Comparison of ENCODE assay signal across 9 cellular contexts in genomic region chr1:155017946-155018316, GRCh38. TPM values are rescaled to one million over a fixed set of nuclear protein-coding genes. Genes with fewer than 3 reads are reported as not detected.
DNase-seq lines count a peak whose midpoint lies in the region; ATAC-seq and TF ChIP-seq lines count a peak whose summit lies in the region.
"Had no signal": no experiment of that assay in that cellular context is flagged by ENCODE, and none has a peak within 500 bp of the region (broad histone marks: within the 10 kb centered on the region; RNA-seq: fewer than 3 reads in every experiment).

No MANE protein-coding gene starts in this region.

- peak; percentile 24 for DNase-seq in stimulated activated CD4-positive, alpha-beta T cell treated with anti-CD3 and anti-CD28 coated beads, Interleukin-15, amount 100 ng/mL, for 24 hours
- no peak for DNase-seq in stimulated activated CD4-positive, alpha-beta T cell treated with anti-CD3 and anti-CD28 coated beads, Interleukin-4, amount 100 ng/mL, for 4 hours
- DNase-seq in adrenal gland (peak in 5 of 7 donors; percentile 27 to 68 (median 44)), medulla oblongata (ENCODE audit: extremely low spot score) (peak; percentile 4), hippocampal formation (lab: John Stamatoyannopoulos, UW) (no peak), germinal center (ENCODE audit: low spot score) (no peak), GM03348 (ENCODE audit: low spot score) (no peak)

- TF ChIP-seq POLR2A in adrenal gland (IDR thresholded peaks at IDR 0.05), result no peak

- peak overlapping the region in 3 of 5 donors; percentile 53 to 76 (median 70) for H3K27ac ChIP-seq in adrenal gland

- H3K9me3 ChIP-seq in adrenal gland (replicated peaks in 1 of 3), result no peaks in the 10 kb centered on the region

- WGBS in adrenal gland, 4 donors, result 15 to 50% (median 42%) methylated on average over 3 to 6 of the region's 6 CpGs

- ATAC-seq in GM21737 (IDR thresholded peaks at IDR 0.05; ENCODE audit: unreplicated experiment), result no peak

- H3K27me3 ChIP-seq in adrenal gland, result no peaks in the 10 kb centered on the region

- peaks cover 22 to 36% of the 10 kb centered on the region in 2 donors for H3K4me1 ChIP-seq in adrenal gland (replicated peaks in 1 of 2)

- intact Hi-C loops in adrenal gland (cut with DNase I), result no loop called here

- H3K36me3 ChIP-seq in adrenal gland (replicated peaks in 1 of 2), result peaks cover 0 to 24% of the 10 kb centered on the region in 2 donors

- H3K4me3 ChIP-seq in adrenal gland, result peak overlapping the region in 1 of 4 donors; percentile 25

- TF ChIP-seq CTCF in adrenal gland (IDR thresholded peaks at IDR 0.05), result no peak

RNA-seq across cellular contexts. Expression of gene ZBTB7B, which starts 15.3 kb away (rescaled TPM):
- 100 to 1,000 TPM in 1 of 8 donors, 10 to 100 TPM in 7; 60.1 to 126 (median 83.5) TPM for total RNA-seq in adrenal gland
- 10 to 100 TPM; 22.4 to 97.3 (median 27.9) TPM for polyA plus RNA-seq in adrenal gland

RNA-seq across cellular contexts. Expression of gene DCST2, which starts 15.7 kb away (rescaled TPM):
- 1 to 10 TPM in 3 of 8 donors, under 1 TPM in 3, not detected in 2; 0.14 to 2.4 (median 1.1) TPM for total RNA-seq in adrenal gland
- 10 to 100 TPM in 1 of 3 donors, 1 to 10 TPM in 1, under 1 TPM in 1; 0.24 to 15.2 (median 8.5) TPM for polyA plus RNA-seq in adrenal gland
- total RNA-seq: RPMI7951 had no signal

RNA-seq across cellular contexts. Expression of gene DCST1, which starts 15.7 kb away (rescaled TPM):
- not detected for total RNA-seq in adrenal gland
- polyA plus RNA-seq in adrenal gland, result not detected
- total RNA-seq: RPMI7951 had no signal

RNA-seq across cellular contexts. Expression of gene LENEP, which starts 24.5 kb away (rescaled TPM):
- total RNA-seq in adrenal gland, result not detected
- not detected for polyA plus RNA-seq in adrenal gland
- total RNA-seq: RPMI7951 had no signal

RNA-seq across cellular contexts. Expression of gene ADAM15, which starts 33.2 kb away (rescaled TPM):
- 10 to 100 TPM; 41.9 to 84.2 (median 59.3) TPM for total RNA-seq in adrenal gland
- polyA plus RNA-seq in adrenal gland, result 100 to 1,000 TPM in 2 of 3 donors, 10 to 100 TPM in 1; 16.1 to 269 (median 240) TPM

Comparison
In these comparisons a context has a peak if more than half of its experiments do, and no peak if none do; other contexts are left out.
1. DNase-seq: peak in stimulated activated CD4-positive, alpha-beta T cell treated with anti-CD3 and anti-CD28 coated beads, Interleukin-15, amount 100 ng/mL, for 24 hours (single experiment), adrenal gland (5 of 7) and medulla oblongata (single experiment); none in stimulated activated CD4-positive, alpha-beta T cell treated with anti-CD3 and anti-CD28 coated beads, Interleukin-4, amount 100 ng/mL, for 4 hours (0 of 2), hippocampal formation (0 of 2), germinal center (single experiment) and GM03348 (single experiment).